Comparison of ENCODE assay signal across 8 cellular contexts in genomic region chr15:85858586-85859375, GRCh38.
A peak's percentile ranks its signal among the peaks of the same experiment; 100 is the strongest.
DNase-seq lines count a peak whose midpoint lies in the region; ATAC-seq and TF ChIP-seq lines count a peak whose summit lies in the region.

No MANE protein-coding gene starts in this region.

- H3K9ac ChIP-seq in NT2/D1 (ENCODE audit: insufficient read length, low read depth), result no peak overlapping the region

- H3K27me3 ChIP-seq in NT2/D1 (ENCODE audit: insufficient read depth, insufficient read length), result no peaks in the 10 kb centered on the region

- ATAC-seq in GM19468 (IDR thresholded peaks at IDR 0.05; ENCODE audit: extremely low read depth, unreplicated experiment), result peak; percentile 92
- peak; percentile 80 to 84 for ATAC-seq in naive B cell (ENCODE audit: low read depth in 2 of 2)
- peak; percentile 95 for ATAC-seq in stimulated activated effector memory CD8-positive, alpha-beta T cell treated with anti-CD3 and anti-CD28 coated beads, Interleukin-12 subunit alpha, Interleukin-12 subunit beta, amount 100 ng/mL, for 72 hours

- no peak for TF ChIP-seq POLR2A in erythroblast (IDR thresholded peaks at IDR 0.05; ENCODE audit: low read length)

- peaks cover 8 to 12% (median 10%) of the 10 kb centered on the region in 3 donors for H3K4me1 Mint-ChIP-seq in naive B cell
- peaks cover 14% of the 10 kb centered on the region for H3K4me1 Mint-ChIP-seq in stimulated activated effector memory CD8-positive, alpha-beta T cell treated with anti-CD3 and anti-CD28 coated beads, Interleukin-12 subunit alpha, Interleukin-12 subunit beta, amount 100 ng/mL, for 72 hours

- H3K27me3 Mint-ChIP-seq in naive B cell, result peaks cover 25 to 38% (median 32%) of the 10 kb centered on the region in 3 donors

- no peaks in the 10 kb centered on the region for H3K36me3 ChIP-seq in NT2/D1 (ENCODE audit: insufficient read depth, insufficient read length, low read length)

- H3K4me3 ChIP-seq in NT2/D1 (ENCODE audit: insufficient read length, low read depth), result peak overlapping the region; percentile 27

- no peaks in the 10 kb centered on the region for H3K36me3 Mint-ChIP-seq in naive B cell
- H3K36me3 Mint-ChIP-seq in stimulated activated effector memory CD8-positive, alpha-beta T cell treated with anti-CD3 and anti-CD28 coated beads, Interleukin-12 subunit alpha, Interleukin-12 subunit beta, amount 100 ng/mL, for 72 hours, result no peaks in the 10 kb centered on the region

- peak overlapping the region in 5 of 8 donors; percentile 12 to 64 (median 56) for H3K4me3 Mint-ChIP-seq in naive B cell
- H3K4me3 Mint-ChIP-seq in stimulated activated effector memory CD8-positive, alpha-beta T cell treated with anti-CD3 and anti-CD28 coated beads, Interleukin-12 subunit alpha, Interleukin-12 subunit beta, amount 100 ng/mL, for 72 hours, result no peak overlapping the region

- DNase-seq in COR-L47 (lab: John Stamatoyannopoulos, UW), result peak; percentile 54
- peak; percentile 58 for DNase-seq in HK-2 (ENCODE audit: unreplicated experiment)
- peak; percentile 76 for DNase-seq in NT2/D1 (ENCODE audit: low read depth, low spot score)
- DNase-seq in activated T-cell treated with anti-CD3 and anti-CD28 coated beads for 1 hour (ENCODE audit: low read depth), result peak; percentile 68
- peak; percentile 63 to 82 for DNase-seq in erythroblast (lab: John Stamatoyannopoulos, UW)
- DNase-seq in naive B cell, result peak; percentile 50
- peak; percentile 78 to 84 for DNase-seq in stimulated activated effector memory CD8-positive, alpha-beta T cell treated with anti-CD3 and anti-CD28 coated beads, Interleukin-12 subunit alpha, Interleukin-12 subunit beta, amount 100 ng/mL, for 72 hours (ENCODE audit: low spot score in 2 of 2)

- H3K9me3 Mint-ChIP-seq in naive B cell, result no peaks in the 10 kb centered on the region
- no peaks in the 10 kb centered on the region for H3K9me3 Mint-ChIP-seq in stimulated activated effector memory CD8-positive, alpha-beta T cell treated with anti-CD3 and anti-CD28 coated beads, Interleukin-12 subunit alpha, Interleukin-12 subunit beta, amount 100 ng/mL, for 72 hours

- no peak overlapping the region for H3K27ac Mint-ChIP-seq in naive B cell
- H3K27ac Mint-ChIP-seq in stimulated activated effector memory CD8-positive, alpha-beta T cell treated with anti-CD3 and anti-CD28 coated beads, Interleukin-12 subunit alpha, Interleukin-12 subunit beta, amount 100 ng/mL, for 72 hours, result no peak overlapping the region

- peaks cover 3% of the 10 kb centered on the region for H3K4me1 ChIP-seq in NT2/D1 (ENCODE audit: insufficient read depth, insufficient read length)

- no peaks in the 10 kb centered on the region for H3K9me3 ChIP-seq in NT2/D1 (ENCODE audit: insufficient read depth, low read length)

Comparison
In these comparisons a context has a peak if more than half of its experiments do, and no peak if none do; other contexts are left out.
1. Peak in every context shown above with its lines: DNase-seq, ATAC-seq and H3K4me3 ChIP-seq.